1 cellular context compared by ENCODE assay signal in genomic region chr5:153781325-153781724, GRCh38.
TF ChIP-seq lines count a peak whose summit lies in the region.

No MANE protein-coding gene starts in this region.

TF ChIP-seq in WTC11, 78 proteins besides CTCF, POLR2A, EP300 and RAD21 (continued from another document):
- no peak for TF ChIP-seq MLX (CRISPR knock-in tag; IDR thresholded peaks at IDR 0.05)
- no peak for TF ChIP-seq PRDM15 (CRISPR knock-in tag; IDR thresholded peaks at IDR 0.05)
